Comparison of ENCODE assay signal across 1 cellular context in genomic region chr15:57708047-57708446, GRCh38.
TF ChIP-seq lines count a peak whose summit lies in the region.

No MANE protein-coding gene starts in this region.

TF ChIP-seq in K562, 482 proteins besides CTCF, POLR2A, EP300 and RAD21 (continued from another document):
- TF ChIP-seq CHD7 (IDR thresholded peaks at IDR 0.05; ENCODE audit: low read depth, low read length) (no peak), NR3C1 (CRISPR knock-in tag; IDR thresholded peaks at IDR 0.05) (no peak), ATF3 (IDR thresholded peaks at IDR 0.05) (peak; percentile 90), ATF3 (CRISPR knock-in tag; conservative IDR thresholded peaks at IDR 0.05) (no peak), ZNF12 (CRISPR knock-in tag; IDR thresholded peaks at IDR 0.05) (no peak), RBFOX2 (IDR thresholded peaks at IDR 0.05; ENCODE audit: low read depth, low read length) (no peak), PHB2 (IDR thresholded peaks at IDR 0.05; ENCODE audit: low read depth) (no peak), POLR3G (IDR thresholded peaks at IDR 0.05; ENCODE audit: extremely low read depth, insufficient read length, insufficient replicate concordance) (no peak), CUX1 (CRISPR knock-in tag; IDR thresholded peaks at IDR 0.05) (no peak), NFE2 (IDR thresholded peaks at IDR 0.05; ENCODE audit: low read depth) (no peak), ZMIZ1 (IDR thresholded peaks at IDR 0.05; ENCODE audit: low read depth in 2 of 2, low read length in 2 of 2) (no peak), SNRNP70 (optimal IDR thresholded peaks at IDR 0.05; ENCODE audit: low read depth, low read length) (no peak), MBD2 (IDR thresholded peaks at IDR 0.05; ENCODE audit: borderline replicate concordance, low read depth) (no peak), IRF9 (tag; IDR thresholded peaks at IDR 0.05) (no peak), HNRNPLL (IDR thresholded peaks at IDR 0.05; ENCODE audit: low read depth, low read length, poor library complexity, severe bottlenecking) (no peak), SIX5 (IDR thresholded peaks at IDR 0.05; ENCODE audit: borderline replicate concordance in 1 of 2, insufficient read depth in 1 of 2, low read depth in 1 of 2, low read length in 2 of 2) (no peak), HSF4 (CRISPR knock-in tag; IDR thresholded peaks at IDR 0.05; ENCODE audit: borderline replicate concordance) (no peak), SP2 (IDR thresholded peaks at IDR 0.05; ENCODE audit: extremely low read depth, low read depth, low read length, poor library complexity, severe bottlenecking) (no peak), JUN (IDR thresholded peaks at IDR 0.05; ENCODE audit: borderline replicate concordance, low read depth, low read length) (peak; percentile 27; the same call in 1 of the 2 replicates), JUN (CRISPR knock-in tag; IDR thresholded peaks at IDR 0.05; ENCODE audit: borderline replicate concordance) (no peak), CHAMP1 (IDR thresholded peaks at IDR 0.05) (no peak), ZFPM2 (CRISPR knock-in tag; IDR thresholded peaks at IDR 0.05) (no peak), MEF2A (IDR thresholded peaks at IDR 0.05; ENCODE audit: control insufficient read depth, low read depth, low read length) (peak; percentile 83), ATF7 (IDR thresholded peaks at IDR 0.05) (peak; percentile 79), TAF7 (tag; IDR thresholded peaks at IDR 0.05) (no peak), HOMEZ (CRISPR knock-in tag; IDR thresholded peaks at IDR 0.05) (no peak), HNRNPUL1 (IDR thresholded peaks at IDR 0.05; ENCODE audit: low read length) (no peak)
